9 cellular contexts compared by ENCODE assay signal in the genomic region with DNA sequence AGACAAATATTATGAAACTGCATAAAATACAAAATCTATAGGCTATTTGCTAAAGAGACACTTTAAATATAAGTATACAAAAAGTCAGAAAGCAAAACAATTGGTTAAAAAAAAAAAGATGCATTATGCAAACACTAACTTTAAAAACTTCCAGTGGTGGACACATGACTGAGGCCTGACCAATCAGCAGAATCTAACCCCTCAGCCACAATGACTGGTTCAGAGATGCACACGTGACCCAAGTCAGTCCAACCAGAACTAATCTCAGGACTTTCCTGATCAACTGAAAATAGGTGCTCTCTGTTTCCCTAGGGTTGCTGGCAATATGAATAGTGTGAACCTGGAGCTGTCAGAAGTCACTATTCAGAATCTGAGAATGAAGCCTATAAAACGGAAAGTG.
"Had no signal": no experiment of that assay in that cellular context is flagged by ENCODE, and none has a peak within 500 bp of the region (broad histone marks: within the 10 kb centered on the region; RNA-seq: fewer than 3 reads in every experiment).

No MANE protein-coding gene starts in this region.

- ATAC-seq: HCT116 had no signal

- H3K9me3 ChIP-seq: HAP-1 had no signal

- H3K27ac ChIP-seq: GM23248, HL-60 had no signal

- H3K4me1 ChIP-seq: HAP-1 had no signal

- H3K4me3 ChIP-seq: GM23248, HAP-1 had no signal

- DNase-seq: GM23248, GOT3, H7, HFFc6, IMR-90, KG1 had no signal
